In the genomic region with DNA sequence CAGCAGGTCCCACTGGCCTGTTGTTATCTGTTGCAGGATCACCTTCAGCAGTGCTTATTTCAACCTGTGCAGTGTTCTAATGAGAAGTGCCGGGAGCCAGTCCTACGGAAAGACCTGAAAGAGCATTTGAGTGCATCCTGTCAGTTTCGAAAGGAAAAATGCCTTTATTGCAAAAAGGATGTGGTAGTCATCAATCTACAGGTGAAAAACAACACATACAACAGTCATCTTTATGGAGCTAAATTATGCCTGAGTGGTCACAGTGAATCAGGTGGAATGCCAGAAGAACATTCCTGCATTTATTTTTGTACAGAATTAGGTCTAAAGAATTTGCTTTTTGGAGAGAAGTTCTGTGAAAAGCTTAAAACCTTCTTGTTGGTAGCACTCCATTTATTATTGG, we compare ENCODE assay signal across 21 cellular contexts. TPM values are rescaled to one million over a fixed set of nuclear protein-coding genes. Genes with fewer than 3 reads are reported as not detected.
DNase-seq lines count a peak whose midpoint lies in the region; ATAC-seq and TF ChIP-seq lines count a peak whose summit lies in the region.
"Had no signal": no experiment of that assay in that cellular context is flagged by ENCODE, and none has a peak within 500 bp of the region (broad histone marks: within the 10 kb centered on the region; RNA-seq: fewer than 3 reads in every experiment).

No MANE protein-coding gene starts in this region.

- peaks cover 3 to 11% of the 10 kb centered on the region in 2 donors for H3K4me1 ChIP-seq in thyroid gland
- H3K4me1 ChIP-seq: adrenal gland, testis had no signal

- peak overlapping the region; percentile 84 for H3K27ac Mint-ChIP-seq in activated T-cell treated with anti-CD3 and anti-CD28 coated beads, Interleukin-2, amount 50 U/mL, for 24 hours
- H3K27ac Mint-ChIP-seq in activated T-cell treated with anti-CD3 and anti-CD28 coated beads, Interleukin-2, amount 50 U/mL, for 72 hours = no peak overlapping the region
- H3K27ac Mint-ChIP-seq in activated T-helper 17 cell treated with anti-CD3 and anti-CD28 coated beads, Interleukin-2, amount 50 U/mL, for 72 hours = peak overlapping the region; percentile 81
- H3K27ac Mint-ChIP-seq in immature natural killer cell = peak overlapping the region in 4 of 6 donors; percentile 23 to 75 (median 44)

- no peak for DNase-seq in activated T-cell treated with anti-CD3 and anti-CD28 coated beads, Interleukin-2, amount 50 U/mL, for 24 hours
- no peak for DNase-seq in activated T-cell treated with anti-CD3 and anti-CD28 coated beads, Interleukin-2, amount 50 U/mL, for 72 hours
- DNase-seq in immature natural killer cell (no peak), thyroid gland (peak; percentile 11 to 47), HuH-7.5 (ENCODE audit: low spot score) (no peak)
- DNase-seq in stimulated activated CD4-positive, alpha-beta T cell treated with anti-CD3 and anti-CD28 coated beads, Interleukin-4, amount 100 ng/mL, for 24 hours = no peak
- DNase-seq: activated T-cell treated with anti-CD3 and anti-CD28 coated beads for 4 hours; adrenal gland; DND-41; foreskin melanocyte; HCEC 1CT; Kasumi-1; left colon; NCI-H1417 treated with DMSO at 0.1 percent for 48 hours; NCI-H2171 treated with DMSO at 0.1 percent for 48 hours; NCI-H748 treated with DMSO at 0.1 percent for 48 hours; stimulated activated CD4-positive, alpha-beta T cell treated with anti-CD3 and anti-CD28 coated beads, Interleukin-2, amount 100 ng/mL, for 48 hours; testis had no signal

- ATAC-seq in activated T-cell treated with anti-CD3 and anti-CD28 coated beads, Interleukin-2, amount 50 U/mL, for 72 hours (replicated peaks in 1 of 2) = no peak
- ATAC-seq in activated T-helper 17 cell treated with anti-CD3 and anti-CD28 coated beads, Interleukin-2, amount 50 U/mL, for 72 hours (replicated peaks) = peak; percentile 46
- ATAC-seq in HG02885 (IDR thresholded peaks at IDR 0.05; ENCODE audit: poor library complexity, unreplicated experiment) = no peak
- ATAC-seq: left colon had no signal

- no peak overlapping the region for H3K27ac ChIP-seq in thyroid gland
- H3K27ac ChIP-seq: adrenal gland, C4-2B, testis had no signal

- 28 to 44% methylated on average over 3 of the region's 3 CpGs for WGBS in thyroid gland, 2 donors

- no peak for TF ChIP-seq POLR2A in thyroid gland (IDR thresholded peaks at IDR 0.05)

- H3K27me3 ChIP-seq in thyroid gland = no peaks in the 10 kb centered on the region
- H3K27me3 ChIP-seq: adrenal gland, testis had no signal

- no peaks in the 10 kb centered on the region for H3K27me3 Mint-ChIP-seq in activated T-cell treated with anti-CD3 and anti-CD28 coated beads, Interleukin-2, amount 50 U/mL, for 24 hours
- no peaks in the 10 kb centered on the region for H3K27me3 Mint-ChIP-seq in activated T-cell treated with anti-CD3 and anti-CD28 coated beads, Interleukin-2, amount 50 U/mL, for 72 hours (ENCODE audit: low read depth)
- no peaks in the 10 kb centered on the region for H3K27me3 Mint-ChIP-seq in activated T-helper 17 cell treated with anti-CD3 and anti-CD28 coated beads, Interleukin-2, amount 50 U/mL, for 72 hours
- peaks cover 0 to under 1% (median 0%) of the 10 kb centered on the region in 3 donors for H3K27me3 Mint-ChIP-seq in immature natural killer cell (ENCODE audit: low read depth in 3 of 3)

- H3K36me3 Mint-ChIP-seq in activated T-cell treated with anti-CD3 and anti-CD28 coated beads, Interleukin-2, amount 50 U/mL, for 24 hours (ENCODE audit: low read depth) = peaks cover 83% of the 10 kb centered on the region
- H3K36me3 Mint-ChIP-seq in activated T-cell treated with anti-CD3 and anti-CD28 coated beads, Interleukin-2, amount 50 U/mL, for 72 hours (ENCODE audit: insufficient read depth in 2 of 2) = peaks cover 4 to 9% of the 10 kb centered on the region in 2 donors
- peaks cover 90% of the 10 kb centered on the region for H3K36me3 Mint-ChIP-seq in activated T-helper 17 cell treated with anti-CD3 and anti-CD28 coated beads, Interleukin-2, amount 50 U/mL, for 72 hours (ENCODE audit: low read depth)
- peaks cover 26 to 42% (median 33%) of the 10 kb centered on the region in 3 donors for H3K36me3 Mint-ChIP-seq in immature natural killer cell

- no peak overlapping the region for H3K4me3 Mint-ChIP-seq in activated T-cell treated with anti-CD3 and anti-CD28 coated beads, Interleukin-2, amount 50 U/mL, for 24 hours
- no peak overlapping the region for H3K4me3 Mint-ChIP-seq in activated T-cell treated with anti-CD3 and anti-CD28 coated beads, Interleukin-2, amount 50 U/mL, for 72 hours
- peak overlapping the region; percentile 23 for H3K4me3 Mint-ChIP-seq in activated T-helper 17 cell treated with anti-CD3 and anti-CD28 coated beads, Interleukin-2, amount 50 U/mL, for 72 hours
- no peak overlapping the region for H3K4me3 Mint-ChIP-seq in immature natural killer cell

- no peak overlapping the region for H3K4me3 ChIP-seq in thyroid gland (replicated peaks in 1 of 3)
- H3K4me3 ChIP-seq: adrenal gland, testis had no signal

- H3K4me1 Mint-ChIP-seq in activated T-cell treated with anti-CD3 and anti-CD28 coated beads, Interleukin-2, amount 50 U/mL, for 24 hours (ENCODE audit: low read depth) = peaks cover 43% of the 10 kb centered on the region
- peaks cover 28% of the 10 kb centered on the region for H3K4me1 Mint-ChIP-seq in activated T-cell treated with anti-CD3 and anti-CD28 coated beads, Interleukin-2, amount 50 U/mL, for 72 hours (ENCODE audit: low read depth)
- peaks cover 33% of the 10 kb centered on the region for H3K4me1 Mint-ChIP-seq in activated T-helper 17 cell treated with anti-CD3 and anti-CD28 coated beads, Interleukin-2, amount 50 U/mL, for 72 hours
- peaks cover 14 to 23% of the 10 kb centered on the region in 2 donors for H3K4me1 Mint-ChIP-seq in immature natural killer cell

- intact Hi-C loops in thyroid gland (cut with DNase I) = no loop called here

- no peaks in the 10 kb centered on the region for H3K36me3 ChIP-seq in thyroid gland

- no peaks in the 10 kb centered on the region for H3K9me3 ChIP-seq in thyroid gland
- H3K9me3 ChIP-seq: adrenal gland, testis had no signal

- no peaks in the 10 kb centered on the region for H3K9me3 Mint-ChIP-seq in activated T-cell treated with anti-CD3 and anti-CD28 coated beads, Interleukin-2, amount 50 U/mL, for 24 hours
- H3K9me3 Mint-ChIP-seq in activated T-cell treated with anti-CD3 and anti-CD28 coated beads, Interleukin-2, amount 50 U/mL, for 72 hours = no peaks in the 10 kb centered on the region
- H3K9me3 Mint-ChIP-seq in activated T-helper 17 cell treated with anti-CD3 and anti-CD28 coated beads, Interleukin-2, amount 50 U/mL, for 72 hours = no peaks in the 10 kb centered on the region
- H3K9me3 Mint-ChIP-seq in immature natural killer cell = no peaks in the 10 kb centered on the region

- no peak for TF ChIP-seq CTCF in thyroid gland (IDR thresholded peaks at IDR 0.05)

RNA-seq across cellular contexts. Expression of a gene that starts 33.2 kb away (rescaled TPM):
- 10 to 100 TPM; 28.8 to 38.6 TPM for total RNA-seq in activated T-cell treated with anti-CD3 and anti-CD28 coated beads, Interleukin-2, amount 50 U/mL, for 72 hours
- total RNA-seq in activated T-helper 17 cell treated with anti-CD3 and anti-CD28 coated beads, Interleukin-2, amount 50 U/mL, for 72 hours = 10 to 100 TPM; 50.7 to 54.8 TPM
- polyA plus RNA-seq in immature natural killer cell = 10 to 100 TPM; 19.6 to 37.0 (median 21.8) TPM
- total RNA-seq in thyroid gland = 1 to 10 TPM; 3.1 to 5.9 (median 4.0) TPM

Comparison
In these comparisons a context has a peak if more than half of its experiments do, and no peak if none do; other contexts are left out.
1. DNase-seq: peak in thyroid gland (2 of 2); none in activated T-cell treated with anti-CD3 and anti-CD28 coated beads, Interleukin-2, amount 50 U/mL, for 24 hours (single experiment), activated T-cell treated with anti-CD3 and anti-CD28 coated beads, Interleukin-2, amount 50 U/mL, for 72 hours (0 of 2), immature natural killer cell (0 of 3), stimulated activated CD4-positive, alpha-beta T cell treated with anti-CD3 and anti-CD28 coated beads, Interleukin-4, amount 100 ng/mL, for 24 hours (single experiment) and HuH-7.5 (single experiment).
2. RNA of a gene that starts 33.2 kb away (total RNA-seq): 50.7 to 54.8 TPM in activated T-helper 17 cell treated with anti-CD3 and anti-CD28 coated beads, Interleukin-2, amount 50 U/mL, for 72 hours and 28.8 to 38.6 TPM in activated T-cell treated with anti-CD3 and anti-CD28 coated beads, Interleukin-2, amount 50 U/mL, for 72 hours; 3.1 to 5.9 TPM in thyroid gland; every median in the first group is over 4 times any median in the second.